27 cellular contexts compared by ENCODE assay signal in the genomic region with DNA sequence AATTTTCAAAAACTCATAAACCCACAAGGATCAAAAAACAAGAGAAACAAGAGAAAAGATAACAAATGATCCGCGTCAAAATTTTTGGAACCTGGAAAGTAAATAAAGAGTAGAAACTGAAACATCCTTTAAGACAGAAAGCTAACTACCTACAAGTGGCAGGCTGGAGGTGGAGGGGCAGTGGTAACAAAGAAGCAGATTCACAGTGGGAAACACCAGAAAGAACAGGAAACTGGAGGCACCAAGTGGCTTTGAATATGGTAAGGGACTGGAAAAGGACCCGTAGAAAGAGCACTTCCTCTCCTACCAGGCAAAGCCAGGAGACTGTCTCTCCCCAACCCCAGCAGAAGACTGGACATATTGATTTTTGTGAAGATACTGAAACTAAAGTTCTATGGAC.
DNase-seq lines count a peak whose midpoint lies in the region; ATAC-seq and TF ChIP-seq lines count a peak whose summit lies in the region.
"Had no signal": no experiment of that assay in that cellular context is flagged by ENCODE, and none has a peak within 500 bp of the region (broad histone marks: within the 10 kb centered on the region; RNA-seq: fewer than 3 reads in every experiment).

No MANE protein-coding gene starts in this region.

- no peak overlapping the region for H3K14ac ChIP-seq in IMR-90 (replicated peaks; ENCODE audit: low read depth, low read length)

- H2BK15ac ChIP-seq in IMR-90 (ENCODE audit: low read depth, low read length) = peak overlapping the region; percentile 59; the same call in 2 of the 3 replicates

- H3K36me3 ChIP-seq in IMR-90 (ENCODE audit: control insufficient read depth, insufficient read depth, low read length) (no peaks in the 10 kb centered on the region), iPS-18a (ENCODE audit: control insufficient read depth, low read depth, low read length) (no peaks in the 10 kb centered on the region), smooth muscle cell (ENCODE audit: low read depth) (no peaks in the 10 kb centered on the region), SJCRH30 (no peaks in the 10 kb centered on the region)
- H3K36me3 ChIP-seq: heart left ventricle, stomach, tibial artery had no signal

- peaks cover 7% of the 10 kb centered on the region for H3K4me1 ChIP-seq in IMR-90 (ENCODE audit: control insufficient read depth, insufficient read depth, low read length)
- peaks cover 33% of the 10 kb centered on the region for H3K4me1 ChIP-seq in iPS-18a (ENCODE audit: control insufficient read depth, low read depth, low read length)
- H3K4me1 ChIP-seq in smooth muscle cell (ENCODE audit: low read depth) = peaks cover 24% of the 10 kb centered on the region
- peaks cover 5% of the 10 kb centered on the region; the same call in 1 of the 2 replicates for H3K4me1 ChIP-seq in SJCRH30
- H3K4me1 ChIP-seq: stomach had no signal

- TF ChIP-seq POLR2A in IMR-90 (IDR thresholded peaks at IDR 0.05; ENCODE audit: low read depth, low read length) = no peak

- no peak for TF ChIP-seq CTCF in IMR-90 (conservative IDR thresholded peaks at IDR 0.05; ENCODE audit: low read depth, low read length)
- TF ChIP-seq CTCF in WTC11 (IDR thresholded peaks at IDR 0.05) = no peak
- no peak for TF ChIP-seq CTCF in smooth muscle cell (IDR thresholded peaks at IDR 0.05; ENCODE audit: borderline replicate concordance, insufficient read depth, poor library complexity, severe bottlenecking)

- no peak overlapping the region for H3K9ac ChIP-seq in IMR-90 (ENCODE audit: low read depth, low read length)
- H3K9ac ChIP-seq in iPS-18a (ENCODE audit: low read length) = peak overlapping the region; percentile 17
- H3K9ac ChIP-seq in smooth muscle cell (ENCODE audit: low read depth) = no peak overlapping the region
- H3K9ac ChIP-seq: GM23248 had no signal

- no peak overlapping the region for H3K4me2 ChIP-seq in IMR-90 (ENCODE audit: low read depth, low read length)
- H3K4me2 ChIP-seq in smooth muscle cell = no peak overlapping the region

- H3K79me1 ChIP-seq in IMR-90 (ENCODE audit: low read depth in 1 of 2, low read length in 2 of 2) = no peaks in the 10 kb centered on the region

- whole genome bisulfite sequencing in IMR-90 (ENCODE audit: extremely low coverage in 2 of 2, insufficient read length in 1 of 2), 2 experiments = no CpG with 5 or more reads among the region's 3 CpGs
- WGBS in smooth muscle cell (ENCODE audit: low lambda C conversion rate) = 53% methylated on average over 3 of the region's 3 CpGs

- H3K9me3 Mint-ChIP-seq in WTC11 = peaks cover 6% of the 10 kb centered on the region
- H3K9me3 Mint-ChIP-seq: nephron progenitor cell had no signal

- dilution Hi-C loops in IMR-90 (cut with HindIII; ENCODE audit: low sequenced_read_pairs, unreplicated experiment) = no loop called here

- no peak overlapping the region for H2AFZ ChIP-seq in IMR-90 (replicated peaks; ENCODE audit: low read length, poor library complexity)
- peak overlapping the region; percentile 54 for H2AFZ ChIP-seq in smooth muscle cell (ENCODE audit: low read depth)

- H4K8ac ChIP-seq in IMR-90 (ENCODE audit: low read depth in 2 of 2, low read length in 2 of 2) = peak overlapping the region in 1 of 2 experiments; percentile 31; a peak in 2 of 4 replicates

- no peak overlapping the region; the same call in 1 of the 2 replicates for H3K4me3 Mint-ChIP-seq in WTC11
- H3K4me3 Mint-ChIP-seq: activated CD4-positive, alpha-beta memory T cell treated with anti-CD3 and anti-CD28 coated beads for 36 hours; activated naive CD8-positive, alpha-beta T cell treated with anti-CD3 and anti-CD28 coated beads for 36 hours; CD14-positive monocyte; nephron progenitor cell had no signal

- TF ChIP-seq RAD21 in IMR-90 (IDR thresholded peaks at IDR 0.05; ENCODE audit: low read length) = no peak

- no peaks in the 10 kb centered on the region for H3K79me2 ChIP-seq in smooth muscle cell (ENCODE audit: low read depth)

- no peaks in the 10 kb centered on the region for H3K27me3 Mint-ChIP-seq in WTC11 (ENCODE audit: low read depth)

- peaks cover 7% of the 10 kb centered on the region for H3F3A ChIP-seq in smooth muscle cell (ENCODE audit: low read depth)

- peak overlapping the region; percentile 16; the same call in 1 of the 2 replicates for H3K23ac ChIP-seq in IMR-90 (ENCODE audit: low read depth, low read length)

- H3K4ac ChIP-seq in IMR-90 (ENCODE audit: low read depth, low read length) = peak overlapping the region; percentile 9; the same call in 1 of the 2 replicates

- no peaks in the 10 kb centered on the region for H3K27me3 ChIP-seq in IMR-90 (ENCODE audit: control insufficient read depth, insufficient read depth, low read length)
- H3K27me3 ChIP-seq in iPS-18a (ENCODE audit: control insufficient read depth, insufficient read depth, low read length) = no peaks in the 10 kb centered on the region
- H3K27me3 ChIP-seq in smooth muscle cell (ENCODE audit: low read depth) = no peaks in the 10 kb centered on the region
- H3K27me3 ChIP-seq in SJCRH30 = no peaks in the 10 kb centered on the region
- H3K27me3 ChIP-seq: heart left ventricle, stomach, tibial artery had no signal

- POLR2A ChIA-PET in IMR-90 (lab: Charles Lee; ENCODE audit: unreplicated experiment) (no interaction called here), WTC11 (lab: Charles Lee) (no interaction called here)

- no peak overlapping the region for H2AK9ac ChIP-seq in IMR-90 (replicated peaks; ENCODE audit: low read depth, low read length, poor library complexity)

- no peak for ATAC-seq in IMR-90 (ENCODE audit: low read depth)
- peak; percentile 92 for ATAC-seq in WTC11
- ATAC-seq in GM19467 (IDR thresholded peaks at IDR 0.05; ENCODE audit: unreplicated experiment) = no peak
- ATAC-seq: activated CD4-positive, CD25-positive, alpha-beta regulatory T cell treated with anti-CD3 and anti-CD28 coated beads, Interleukin-2, amount 50 U/mL, for 24 hours; heart left ventricle; HepG2; left ventricle myocardium superior; mucosa of descending colon; sciatic nerve had no signal

- no peak overlapping the region for H2BK20ac ChIP-seq in IMR-90 (ENCODE audit: low read depth, low read length)

- peak overlapping the region; percentile 95 for H3K27ac Mint-ChIP-seq in WTC11
- H3K27ac Mint-ChIP-seq: activated CD4-positive, alpha-beta memory T cell treated with anti-CD3 and anti-CD28 coated beads for 36 hours; activated naive CD8-positive, alpha-beta T cell treated with anti-CD3 and anti-CD28 coated beads for 36 hours; CD14-positive monocyte; nephron progenitor cell had no signal

- H3K4me3 ChIP-seq in IMR-90 (ENCODE audit: insufficient read depth, low read depth, low read length) (no peak overlapping the region), iPS-18a (ENCODE audit: low read length) (peak overlapping the region; percentile 16), smooth muscle cell (no peak overlapping the region), SJCRH30 (no peak overlapping the region)
- H3K4me3 ChIP-seq: GM23248, heart left ventricle, mucosa of descending colon, stomach, tibial artery had no signal

- in situ Hi-C loops in IMR-90 (cut with MboI; ENCODE audit: low sequenced_read_pairs) = no loop called here

- H2AK5ac ChIP-seq in IMR-90 (ENCODE audit: low read depth, low read length) = 0 out of 2 replicates have a peak overlapping the region, but pooled peaks have one; percentile 22

- peak overlapping the region; percentile 42 for H4K5ac ChIP-seq in IMR-90 (ENCODE audit: low read depth, low read length)

- no peak overlapping the region for H2BK5ac ChIP-seq in IMR-90 (ENCODE audit: low read depth, low read length, poor library complexity, severe bottlenecking)

- intact Hi-C loops in IMR-90 (cut with micrococcal nuclease) = no loop called here

- H4K20me1 ChIP-seq in IMR-90 (ENCODE audit: insufficient read depth, low read length) = no peaks in the 10 kb centered on the region
- H4K20me1 ChIP-seq in smooth muscle cell (ENCODE audit: low read depth) = no peaks in the 10 kb centered on the region

- peak overlapping the region; percentile 6 for H2BK120ac ChIP-seq in IMR-90 (ENCODE audit: low read depth, low read length)

- H3K27ac ChIP-seq in IMR-90 (ENCODE audit: insufficient read depth, low read length) (no peak overlapping the region), iPS-18a (ENCODE audit: low read length) (peak overlapping the region; percentile 66), smooth muscle cell (ENCODE audit: low read depth) (no peak overlapping the region), SJCRH30 (no peak overlapping the region), caudate nucleus (ENCODE audit: low read depth, low read length) (no peak overlapping the region)
- H3K27ac ChIP-seq: GM23248, stomach had no signal

- no peak overlapping the region for H3K56ac ChIP-seq in IMR-90 (ENCODE audit: extremely low read depth, insufficient read depth, low read length)

- BruUV-seq in IMR-90 (replicated peaks; lab: Mats Ljungman, UMichigan) = no TSS peak

- peaks cover 37% of the 10 kb centered on the region for H3K4me1 Mint-ChIP-seq in WTC11
- H3K4me1 Mint-ChIP-seq: activated naive CD8-positive, alpha-beta T cell treated with anti-CD3 and anti-CD28 coated beads for 36 hours; CD14-positive monocyte had no signal

- CTCF ChIA-PET in IMR-90 (lab: Yijun Ruan, JAX) (interaction anchor here (0.6 kb wide), 1 partner anchor 815 kb away, joined by 3 read pairs; no protein-coding TSS in a partner anchor), WTC11 (lab: Charles Lee) (interaction anchor here (0.6 kb wide), 1 partner anchor 488 kb away, joined by 3 read pairs; no protein-coding TSS in a partner anchor)

- DNase-seq in IMR-90 (no peak), WTC11 (ENCODE audit: low spot score) (peak; percentile 20), smooth muscle cell (lab: John Stamatoyannopoulos, UW; ENCODE audit: unreplicated experiment) (no peak), SJCRH30 (no peak), caudate nucleus (lab: John Stamatoyannopoulos, UW) (no peak)
- DNase-seq: activated CD4-positive, alpha-beta memory T cell treated with anti-CD3 and anti-CD28 coated beads for 36 hours; activated naive CD8-positive, alpha-beta T cell treated with anti-CD3 and anti-CD28 coated beads for 36 hours; GM23248; heart left ventricle; islet precursor cell; left ventricle myocardium superior; mucosa of descending colon; NCI-H1105; NCI-H2029; NCI-H226; NCI-H748 treated with DMSO at 0.1 percent for 48 hours; nephron progenitor cell; OCI-M1; stomach; T1000; tibial artery had no signal

- no peaks in the 10 kb centered on the region for H3K36me3 Mint-ChIP-seq in WTC11
- H3K36me3 Mint-ChIP-seq: activated CD4-positive, alpha-beta memory T cell treated with anti-CD3 and anti-CD28 coated beads for 36 hours; activated naive CD8-positive, alpha-beta T cell treated with anti-CD3 and anti-CD28 coated beads for 36 hours; CD14-positive monocyte had no signal

- H3K9me1 ChIP-seq in IMR-90 (ENCODE audit: insufficient read depth, low read length) = no peaks in the 10 kb centered on the region

- peak overlapping the region; percentile 69 for H3K18ac ChIP-seq in IMR-90 (ENCODE audit: low read depth, low read length)

- H4K91ac ChIP-seq in IMR-90 (ENCODE audit: insufficient read depth, low read depth, low read length) = peak overlapping the region; percentile 1; the same call in 1 of the 2 replicates

- H3K9me3 ChIP-seq in IMR-90 (ENCODE audit: control insufficient read depth, insufficient read depth, low read length) (no peaks in the 10 kb centered on the region), iPS-18a (ENCODE audit: control insufficient read depth, low read depth, low read length) (no peaks in the 10 kb centered on the region), smooth muscle cell (replicated peaks; ENCODE audit: low read depth) (no peaks in the 10 kb centered on the region), SJCRH30 (replicated peaks) (no peaks in the 10 kb centered on the region)
- H3K9me3 ChIP-seq: heart left ventricle, mucosa of descending colon, stomach, tibial artery had no signal
